Comparison of ENCODE assay signal across 8 cellular contexts in genomic region chr22:45008853-45009751, GRCh38. TPM values are rescaled to one million over a fixed set of nuclear protein-coding genes. Genes with fewer than 3 reads are reported as not detected.
DNase-seq lines count a peak whose midpoint lies in the region; ATAC-seq, FAIRE-seq and TF ChIP-seq lines count a peak whose summit lies in the region.

No MANE protein-coding gene starts in this region.

- no peak for FAIRE-seq in frontal cortex (lab: Jason Lieb, UNC)

- BruUV-seq in Panc1 (replicated peaks; lab: Mats Ljungman, UMichigan), result no TSS peak

- intact Hi-C loops in Panc1 (cut with micrococcal nuclease; ENCODE audit: unreplicated experiment), result no loop called here

- no peak overlapping the region for H3K27ac ChIP-seq in Panc1 (ENCODE audit: low read length)

- POLR2A ChIA-PET in Panc1 (lab: Charles Lee), result no interaction called here

- DNase-seq in GM13977 (ENCODE audit: low spot score), result peak; percentile 66
- DNase-seq in Panc1 (ENCODE audit: low read depth, low spot score), result no peak
- peak; percentile 59 to 67 for DNase-seq in frontal cortex (ENCODE audit: low spot score in 2 of 2)
- DNase-seq in skeletal muscle cell (ENCODE audit: low read depth), result no peak
- no peak for DNase-seq in NCI-H2029 treated with DMSO at 0.1 percent for 48 hours (lab: John Stamatoyannopoulos, UW)
- no peak for DNase-seq in stimulated activated naive CD4-positive, alpha-beta T cell (lab: John Stamatoyannopoulos, UW)

- no peaks in the 10 kb centered on the region for H3K36me3 ChIP-seq in Panc1 (ENCODE audit: control insufficient read depth, insufficient read depth, low read length)

- TF ChIP-seq CTCF in GM13977 (IDR thresholded peaks at IDR 0.05; ENCODE audit: extremely low read depth, insufficient read depth, missing control alignments), result no peak
- no peak; the same call in 1 of the 2 replicates for TF ChIP-seq CTCF in Panc1 (IDR thresholded peaks at IDR 0.05)

- H3K4me3 ChIP-seq in Panc1 (ENCODE audit: low read depth in 2 of 2, low read length in 2 of 2) (peak overlapping the region; percentile 54 to 63), skeletal muscle cell (ENCODE audit: low read depth, low read length) (peak overlapping the region; percentile 59)

- 0 out of 2 replicates have a peak, but pooled peaks cover 5% of the 10 kb centered on the region for H3K4me1 ChIP-seq in Panc1 (ENCODE audit: control insufficient read depth, insufficient read depth, low read length)

- in situ Hi-C loops in GM13977 (cut with MboI; ENCODE audit: low pct_unique_long_range_greater_than_20kb, low sequenced_read_pairs, unreplicated experiment), result no loop called here
- in situ Hi-C loops in Panc1 (cut with HindIII; ENCODE audit: low pct_unique_long_range_greater_than_20kb, low sequenced_read_pairs), result no loop called here

- no peaks in the 10 kb centered on the region for H3K27me3 ChIP-seq in Panc1 (ENCODE audit: control insufficient read depth, insufficient read depth, low read length)

- CTCF ChIA-PET in Panc1 (lab: Charles Lee), result no interaction called here

- no peaks in the 10 kb centered on the region for H3K9me3 ChIP-seq in Panc1 (ENCODE audit: control insufficient read depth, insufficient read depth, low read depth, low read length)

- ATAC-seq in Panc1, result peak; percentile 57
- ATAC-seq in GM21515 (IDR thresholded peaks at IDR 0.05; ENCODE audit: unreplicated experiment), result no peak
- ATAC-seq in HG03039 (IDR thresholded peaks at IDR 0.05; ENCODE audit: unreplicated experiment), result no peak

RNA-seq across cellular contexts. Expression of gene PHF21B, which starts 0.7 kb away (rescaled TPM):
- total RNA-seq in Panc1 (2021; ENCODE audit: unreplicated experiment), result 4.5 TPM
- 2.3 TPM for polyA plus RNA-seq in Panc1 (2012; ENCODE audit: insufficient read length)
- 8.6 TPM for total RNA-seq in frontal cortex

Comparison
In these comparisons a context has a peak if more than half of its experiments do, and no peak if none do; other contexts are left out.
1. DNase-seq: peak in GM13977 (single experiment) and frontal cortex (2 of 2); none in Panc1 (single experiment), skeletal muscle cell (single experiment), NCI-H2029 treated with DMSO at 0.1 percent for 48 hours (single experiment) and stimulated activated naive CD4-positive, alpha-beta T cell (0 of 6).